Comparison of ENCODE assay signal across 29 cellular contexts in the genomic region with DNA sequence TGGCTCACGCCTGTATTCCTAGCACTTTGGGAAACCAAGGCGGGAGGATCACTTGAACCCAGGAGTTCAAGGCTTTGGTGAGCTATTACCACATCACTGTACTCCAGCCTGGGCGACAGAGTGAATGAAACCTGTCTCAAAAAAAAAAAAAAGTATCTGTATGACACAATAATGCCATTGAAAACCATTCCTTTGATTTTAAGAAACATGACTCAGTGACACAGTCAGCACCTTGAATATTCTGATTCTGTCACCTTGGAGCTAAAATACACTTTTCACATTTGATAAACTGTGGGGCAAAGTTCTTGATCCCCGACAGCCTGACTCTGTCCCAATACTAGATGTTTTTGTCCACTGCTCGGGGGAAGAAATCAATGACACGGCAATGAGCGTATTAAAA. TPM values are rescaled to one million over a fixed set of nuclear protein-coding genes. Genes with fewer than 3 reads are reported as not detected.
DNase-seq lines count a peak whose midpoint lies in the region; ATAC-seq, FAIRE-seq and TF ChIP-seq lines count a peak whose summit lies in the region.
"Had no signal": no experiment of that assay in that cellular context is flagged by ENCODE, and none has a peak within 500 bp of the region (broad histone marks: within the 10 kb centered on the region; RNA-seq: fewer than 3 reads in every experiment).

No MANE protein-coding gene starts in this region.

- intact Hi-C loops in PC-3 (cut with micrococcal nuclease) (no loop called here), adrenal gland (cut with DNase I) (no loop called here), posterior vena cava (cut with DNase I) (no loop called here)

- no peaks in the 10 kb centered on the region for H3K9me2 ChIP-seq in PC-3 (replicated peaks; ENCODE audit: low read length)

- H3K27me3 Mint-ChIP-seq in activated T-cell treated with anti-CD3 and anti-CD28 coated beads, Interleukin-2, amount 50 U/mL, for 72 hours (ENCODE audit: low read depth) = peaks cover 6% of the 10 kb centered on the region

- H3K79me2 ChIP-seq in PC-3 (ENCODE audit: low read length) = no peaks in the 10 kb centered on the region

- TF ChIP-seq CTCF in PC-3 (conservative IDR thresholded peaks at IDR 0.05; ENCODE audit: low read depth, low read length) (no peak), bronchial epithelial cell (IDR thresholded peaks at IDR 0.05; ENCODE audit: insufficient read depth, low read length, severe bottlenecking) (no peak), adrenal gland (IDR thresholded peaks at IDR 0.05) (no peak)

- H3K4me3 ChIP-seq in PC-3 (ENCODE audit: low read length) (no peak overlapping the region), bronchial epithelial cell (ENCODE audit: low read depth, low read length) (no peak overlapping the region), adrenal gland (no peak overlapping the region)
- H3K4me3 ChIP-seq: BLaER1, GM23338, Peyer's patch, SK-N-MC had no signal

- no peak overlapping the region for H3K27ac Mint-ChIP-seq in activated T-cell treated with anti-CD3 and anti-CD28 coated beads, Interleukin-2, amount 50 U/mL, for 72 hours
- H3K27ac Mint-ChIP-seq: CD4-positive, CD25-positive, alpha-beta regulatory T cell; GM23338; IgD-negative memory B cell had no signal

- H3K27ac ChIP-seq in PC-3 (ENCODE audit: low read length) (no peak overlapping the region), adrenal gland (no peak overlapping the region)
- H3K27ac ChIP-seq: BLaER1, KMS-11, Peyer's patch, SK-N-MC had no signal

- peaks cover 19% of the 10 kb centered on the region for H3K4me1 Mint-ChIP-seq in activated T-cell treated with anti-CD3 and anti-CD28 coated beads, Interleukin-2, amount 50 U/mL, for 72 hours (ENCODE audit: low read depth)
- H3K4me1 Mint-ChIP-seq: GM23338 had no signal

- peaks cover 3% of the 10 kb centered on the region in 2 donors for H3K9me3 Mint-ChIP-seq in activated T-cell treated with anti-CD3 and anti-CD28 coated beads, Interleukin-2, amount 50 U/mL, for 72 hours

- H3K27me3 ChIP-seq in PC-3 (ENCODE audit: low read length) (no peaks in the 10 kb centered on the region), bronchial epithelial cell (ENCODE audit: control insufficient read depth, insufficient read depth, low read length) (peaks cover 3% of the 10 kb centered on the region), adrenal gland (peaks cover 13% of the 10 kb centered on the region)
- H3K27me3 ChIP-seq: BLaER1, Peyer's patch had no signal

- peak overlapping the region; percentile 13; the same call in 1 of the 2 replicates for H3K4me2 ChIP-seq in PC-3 (ENCODE audit: low read length)
- H3K4me2 ChIP-seq: BLaER1, GM23338, KMS-11 had no signal

- H3K4me1 ChIP-seq in PC-3 (ENCODE audit: insufficient read depth, low read length) = peaks cover 8% of the 10 kb centered on the region; the same call in 1 of the 2 replicates
- H3K4me1 ChIP-seq in adrenal gland (replicated peaks in 1 of 2) = no peaks in the 10 kb centered on the region
- H3K4me1 ChIP-seq: BLaER1, Peyer's patch had no signal

- ATAC-seq in activated T-cell treated with anti-CD3 and anti-CD28 coated beads, Interleukin-2, amount 50 U/mL, for 72 hours (replicated peaks in 1 of 2) = peak; percentile 68 to 89
- ATAC-seq in PC-3 = no peak
- ATAC-seq: GM23338 had no signal

- DNase-seq in activated T-cell treated with anti-CD3 and anti-CD28 coated beads, Interleukin-2, amount 50 U/mL, for 72 hours = no peak
- no peak for DNase-seq in activated T-cell treated with anti-CD3 and anti-CD28 coated beads for 4 hours
- no peak for DNase-seq in PC-3
- peak; percentile 40 for DNase-seq in bronchial epithelial cell (ENCODE audit: low read depth)
- DNase-seq in renal cortical epithelial cell (ENCODE audit: low read depth) = peak; percentile 5
- no peak for DNase-seq in adrenal gland
- no peak for DNase-seq in posterior vena cava (ENCODE audit: low spot score)
- DNase-seq: CD4-positive, CD25-positive, alpha-beta regulatory T cell; DMS153; DND-41; H9; MM.1S; NCI-H1048; NCI-H1417; NCI-H1694; NCI-H2081; NCI-H2171; NCI-H226; NCI-H510A; NCI-H69; Peyer's patch; SIG-M5 had no signal

- H3K36me3 ChIP-seq in PC-3 (ENCODE audit: low read depth, low read length) = no peaks in the 10 kb centered on the region
- H3K36me3 ChIP-seq in bronchial epithelial cell (ENCODE audit: control insufficient read depth, insufficient read depth, low read length) = no peaks in the 10 kb centered on the region
- no peaks in the 10 kb centered on the region for H3K36me3 ChIP-seq in adrenal gland (replicated peaks in 1 of 2)
- H3K36me3 ChIP-seq: BLaER1, Peyer's patch had no signal

- H3K9me3 ChIP-seq in PC-3 (ENCODE audit: low read length) (no peaks in the 10 kb centered on the region), adrenal gland (replicated peaks in 1 of 3) (no peaks in the 10 kb centered on the region)

- CTCF ChIA-PET in PC-3 (lab: Charles Lee) = interaction anchor here (0.6 kb wide), 1 partner anchor 11 kb away, joined by 5 read pairs; no protein-coding TSS in a partner anchor

- POLR2A ChIA-PET in PC-3 (lab: Charles Lee; ENCODE audit: unreplicated experiment) = no interaction called here

- 75 to 82% (median 79%) methylated on average over 7 of the region's 7 CpGs for WGBS in adrenal gland, 4 donors

- H2AFZ ChIP-seq in PC-3 (ENCODE audit: low read length) = no peak overlapping the region
- H2AFZ ChIP-seq: GM23338 had no signal

- no peaks in the 10 kb centered on the region for H3F3A ChIP-seq in PC-3 (ENCODE audit: low read length, unreplicated experiment)

- H3K4me3 Mint-ChIP-seq in activated T-cell treated with anti-CD3 and anti-CD28 coated beads, Interleukin-2, amount 50 U/mL, for 72 hours = no peak overlapping the region
- H3K4me3 Mint-ChIP-seq: CD4-positive, CD25-positive, alpha-beta regulatory T cell; GM23338; H9 had no signal

- H3K9ac ChIP-seq in PC-3 (ENCODE audit: low read length) = no peak overlapping the region
- H3K9ac ChIP-seq: BLaER1, KMS-11 had no signal

- peaks cover 3 to 4% of the 10 kb centered on the region in 2 donors for H3K36me3 Mint-ChIP-seq in activated T-cell treated with anti-CD3 and anti-CD28 coated beads, Interleukin-2, amount 50 U/mL, for 72 hours (ENCODE audit: insufficient read depth in 2 of 2)

- BruUV-seq in PC-3 (replicated peaks; lab: Mats Ljungman, UMichigan) = no TSS peak

- no peak for TF ChIP-seq POLR2A in adrenal gland (IDR thresholded peaks at IDR 0.05)

- no peaks in the 10 kb centered on the region for H4K20me1 ChIP-seq in PC-3 (ENCODE audit: low read length)

- FAIRE-seq in bronchial epithelial cell (lab: Jason Lieb, UNC) = no peak
- FAIRE-seq: A204.1, GM18507 had no signal

RNA-seq across cellular contexts. Expression of gene ELFN2, which starts 16.7 kb away (rescaled TPM):
- total RNA-seq in activated T-cell treated with anti-CD3 and anti-CD28 coated beads, Interleukin-2, amount 50 U/mL, for 72 hours = under 1 TPM; 0.58 to 0.62 TPM
- total RNA-seq in PC-3 (2014; rRNA removed) (10.0 and 14.5 TPM in 2 replicates), bronchial epithelial cell (0.26 and 0.51 TPM in 2 replicates), renal cortical epithelial cell (6.3 and 18.8 TPM in 2 replicates), adrenal gland (1 to 10 TPM in 1 of 8 donors, under 1 TPM in 5, not detected in 2; 0.04 to 2.3 (median 0.23) TPM), posterior vena cava (under 1 TPM; 0.05 to 0.10 TPM)
- 1 to 10 TPM in 1 of 3 donors, under 1 TPM in 2; 0.30 to 3.3 (median 0.77) TPM for polyA plus RNA-seq in adrenal gland
- polyA plus RNA-seq: CD4-positive, CD25-positive, alpha-beta regulatory T cell; IgD-negative memory B cell had no signal

RNA-seq across cellular contexts. Expression of gene MFNG, which starts 42.2 kb away (rescaled TPM):
- 100 to 1,000 TPM in 1 of 2 donors, 10 to 100 TPM in 1; 94.0 to 116 TPM for total RNA-seq in activated T-cell treated with anti-CD3 and anti-CD28 coated beads, Interleukin-2, amount 50 U/mL, for 72 hours
- total RNA-seq in PC-3 (2014; rRNA removed) = 1.7 and 2.4 TPM in 2 replicates
- total RNA-seq in bronchial epithelial cell = 0.26 and 1.3 TPM in 2 replicates
- 1.1 and 2.6 TPM in 2 replicates for total RNA-seq in renal cortical epithelial cell
- total RNA-seq in adrenal gland = 10 to 100 TPM; 16.2 to 27.6 (median 22.7) TPM
- 10 to 100 TPM in 1 of 3 donors, 1 to 10 TPM in 2; 4.3 to 11.5 (median 7.8) TPM for polyA plus RNA-seq in adrenal gland
- 10 to 100 TPM; 21.6 to 23.0 TPM for total RNA-seq in posterior vena cava

Comparison
In these comparisons a context has a peak if more than half of its experiments do, and no peak if none do; other contexts are left out.
1. DNase-seq: peak in bronchial epithelial cell (single experiment) and renal cortical epithelial cell (single experiment); none in activated T-cell treated with anti-CD3 and anti-CD28 coated beads, Interleukin-2, amount 50 U/mL, for 72 hours (0 of 2), activated T-cell treated with anti-CD3 and anti-CD28 coated beads for 4 hours (single experiment), PC-3 (single experiment), adrenal gland (0 of 7) and posterior vena cava (single experiment).